1 cellular context compared by ENCODE assay signal in genomic region chr2:121263996-121264715, GRCh38.
TF ChIP-seq lines count a peak whose summit lies in the region.

No MANE protein-coding gene starts in this region.

TF ChIP-seq in WTC11, 78 proteins besides CTCF, POLR2A, EP300 and RAD21 (continued from another document):
- no peak for TF ChIP-seq AR (CRISPR knock-in tag; IDR thresholded peaks at IDR 0.05)
- TF ChIP-seq TCF7 (CRISPR knock-in tag; IDR thresholded peaks at IDR 0.05; ENCODE audit: low read depth): no peak
- no peak for TF ChIP-seq PRRX2 (CRISPR knock-in tag; IDR thresholded peaks at IDR 0.05)
- TF ChIP-seq AFF4 (CRISPR knock-in tag; IDR thresholded peaks at IDR 0.05; ENCODE audit: borderline replicate concordance): no peak
- TF ChIP-seq ZNF532 (CRISPR knock-in tag; IDR thresholded peaks at IDR 0.05; ENCODE audit: borderline replicate concordance): no peak
- TF ChIP-seq FOXK1 (CRISPR knock-in tag; IDR thresholded peaks at IDR 0.05): no peak
- no peak for TF ChIP-seq NR2C2 (CRISPR knock-in tag; IDR thresholded peaks at IDR 0.05)
- TF ChIP-seq GTF2I (CRISPR knock-in tag; conservative IDR thresholded peaks at IDR 0.05): no peak
- TF ChIP-seq EMX1 (CRISPR knock-in tag; IDR thresholded peaks at IDR 0.05): no peak
- no peak for TF ChIP-seq TEAD4 (CRISPR knock-in tag; IDR thresholded peaks at IDR 0.05)
- TF ChIP-seq ZNF423 (CRISPR knock-in tag; IDR thresholded peaks at IDR 0.05): no peak
- TF ChIP-seq E2F1 (CRISPR knock-in tag; IDR thresholded peaks at IDR 0.05): no peak
- no peak for TF ChIP-seq NR3C1 (CRISPR knock-in tag; conservative IDR thresholded peaks at IDR 0.05; ENCODE audit: low read depth)
- no peak for TF ChIP-seq IRF2 (CRISPR knock-in tag; IDR thresholded peaks at IDR 0.05; ENCODE audit: borderline replicate concordance, low read depth)
